6 cellular contexts compared by ENCODE assay signal in genomic region chr22:23367196-23367595, GRCh38.
DNase-seq lines count a peak whose midpoint lies in the region; FAIRE-seq and TF ChIP-seq lines count a peak whose summit lies in the region.
"Not testable (repeated sequence)": the region's sequence is repeated elsewhere in the genome, so short reads cannot be mapped to it uniquely, and the experiment has no call there.

No MANE protein-coding gene starts in this region.

- not testable (repeated sequence) for H3K9me3 Mint-ChIP-seq in mesothelial cell of epicardium

- not testable (repeated sequence) for H2AFZ ChIP-seq in H1 (ENCODE audit: low read length)

- DNase-seq in H7, result peak; percentile 51
- DNase-seq in SK-N-DZ (ENCODE audit: low spot score), result peak; percentile 72
- DNase-seq in H1 (ENCODE audit: low read depth in 1 of 2, low spot score in 2 of 2), result peak in 1 of 2 experiments; percentile 17
- peak; percentile 33 for DNase-seq in iPS DF 19.7 (ENCODE audit: low read depth, low spot score)
- not testable (repeated sequence) for DNase-seq in mesothelial cell of epicardium (ENCODE audit: low spot score in 2 of 2, unreplicated experiment in 2 of 2)

- H3K18ac ChIP-seq in H1 (ENCODE audit: extremely low read depth, low read length), result not testable (repeated sequence)

- H3K27me3 Mint-ChIP-seq in mesothelial cell of epicardium (ENCODE audit: low read depth), result peaks cover 29% of the 10 kb centered on the region

- not testable (repeated sequence) for H2BK120ac ChIP-seq in H1 (replicated peaks; ENCODE audit: low read depth, low read length)

- H3K79me1 ChIP-seq in H1 (ENCODE audit: low read depth, low read length), result not testable (repeated sequence)

- peak overlapping the region; percentile 54 for H3K27ac Mint-ChIP-seq in mesothelial cell of epicardium

- H3K36me3 Mint-ChIP-seq in mesothelial cell of epicardium, result peaks cover 27% of the 10 kb centered on the region

- not testable (repeated sequence) for H4K20me1 ChIP-seq in H1 (replicated peaks in 1 of 2; ENCODE audit: control insufficient read depth in 1 of 2, insufficient read depth in 2 of 2, low read length in 2 of 2)

- peak overlapping the region; percentile 68 for H3K27ac ChIP-seq in HUES48 (ENCODE audit: low read depth, low read length)
- not testable (repeated sequence) for H3K27ac ChIP-seq in H1 (ENCODE audit: low read depth, low read length)

- H3K4me1 Mint-ChIP-seq in mesothelial cell of epicardium, result not testable (repeated sequence)

- H3K36me3 ChIP-seq in H7 (replicated peaks; ENCODE audit: control insufficient read depth, insufficient read depth, low read length); HUES48 (ENCODE audit: control insufficient read depth, insufficient read depth, low read length); H1 (ENCODE audit: control insufficient read depth in 2 of 4, insufficient read depth in 4 of 4, low read length in 3 of 4): not testable (repeated sequence)

- peak overlapping the region; percentile 33 to 48; a peak in 3 of 4 replicates for H3K4me2 ChIP-seq in H1 (ENCODE audit: insufficient read depth in 1 of 2, low read depth in 2 of 2, low read length in 2 of 2)

- WGBS in H1 (ENCODE audit: extremely low coverage in 1 of 2, insufficient coverage in 1 of 2, insufficient read length in 1 of 2, insufficient replicate concordance in 2 of 2, low coverage in 1 of 2, low lambda C conversion rate in 2 of 2, missing lambda C conversion rate in 1 of 2), 2 experiments, result 15% methylated on average over 3 of the region's 3 CpGs; no CpG with 5 or more reads in 1 of the 2 experiments

- not testable (repeated sequence) for TF ChIP-seq RAD21 in H1 (IDR thresholded peaks at IDR 0.05 in 1 of 2, conservative IDR thresholded peaks at IDR 0.05 in 1 of 2; ENCODE audit: low read depth in 2 of 2, low read length in 2 of 2)

- not testable (repeated sequence) for TF ChIP-seq POLR2A in H1 (IDR thresholded peaks at IDR 0.05; ENCODE audit: control extremely low read depth in 1 of 2, low read depth in 2 of 2, low read length in 2 of 2)

- H3K4ac ChIP-seq in H1 (replicated peaks; ENCODE audit: insufficient read length, low read depth, low read length), result not testable (repeated sequence)

- FAIRE-seq in H1 (lab: Jason Lieb, UNC), result peak; percentile 81

- H2AK5ac ChIP-seq in H1 (ENCODE audit: low read depth, low read length), result not testable (repeated sequence)

- H3K56ac ChIP-seq in H1 (replicated peaks; ENCODE audit: insufficient read length, low read depth, low read length), result not testable (repeated sequence)

- not testable (repeated sequence) for H3K23me2 ChIP-seq in H1 (ENCODE audit: low read depth, low read length)

- peaks cover 16% of the 10 kb centered on the region for H3K4me1 ChIP-seq in HUES48 (ENCODE audit: control insufficient read depth, insufficient read depth, low read length)
- H3K4me1 ChIP-seq in H1 (replicated peaks in 1 of 4; ENCODE audit: control insufficient read depth in 3 of 4, insufficient read depth in 4 of 4, low read length in 3 of 4), result not testable (repeated sequence)

- H2BK15ac ChIP-seq in H1 (ENCODE audit: low read length), result not testable (repeated sequence)

- H3K23ac ChIP-seq in H1 (ENCODE audit: insufficient read length), result not testable (repeated sequence)

- not testable (repeated sequence) for H2BK12ac ChIP-seq in H1 (ENCODE audit: low read depth, low read length)

- CTCF ChIA-PET in H1 (lab: Charles Lee; ENCODE audit: partially characterized antibody), result interaction anchor here (0.6 to 2.5 kb wide), 6 partner anchors 10 to 1267 kb away, joined by 3 to 13 read pairs (median 8); no protein-coding TSS in a partner anchor

- H3K4me3 Mint-ChIP-seq in mesothelial cell of epicardium, result not testable (repeated sequence)

- not testable (repeated sequence) for H3K9me3 ChIP-seq in HUES48 (ENCODE audit: control insufficient read depth, insufficient read depth, low read length); H1 (ENCODE audit: insufficient read depth in 2 of 2, low read depth in 1 of 2, low read length in 1 of 2)

- H4K8ac ChIP-seq in H1 (ENCODE audit: extremely low read depth, insufficient read depth, low read length), result not testable (repeated sequence)

- H4K91ac ChIP-seq in H1 (replicated peaks; ENCODE audit: insufficient read length, low read length), result not testable (repeated sequence)

- H3K9ac ChIP-seq in HUES48 (ENCODE audit: low read depth, low read length); H1 (replicated peaks in 1 of 4; ENCODE audit: extremely low read depth in 1 of 4, low read depth in 3 of 4, low read length in 3 of 4): not testable (repeated sequence)

- peaks cover 88% of the 10 kb centered on the region for H3K27me3 ChIP-seq in H7 (ENCODE audit: control insufficient read depth, insufficient read depth, low read length)
- peaks cover 98% of the 10 kb centered on the region for H3K27me3 ChIP-seq in HUES48 (ENCODE audit: control insufficient read depth, insufficient read depth, low read length)
- peaks cover 65 to 95% (median 87%) of the 10 kb centered on the region in 4 experiments for H3K27me3 ChIP-seq in H1 (replicated peaks in 1 of 4; ENCODE audit: control insufficient read depth in 3 of 4, extremely low read depth in 1 of 4, insufficient read depth in 3 of 4, low read length in 3 of 4)

- POLR2A ChIA-PET in H1 (lab: Charles Lee; ENCODE audit: partially characterized antibody), result not testable (repeated sequence)

- H3K79me2 ChIP-seq in H1 (ENCODE audit: control insufficient read depth in 1 of 2, insufficient read depth in 2 of 2, low read length in 2 of 2), result not testable (repeated sequence)

- H2BK5ac ChIP-seq in H1 (ENCODE audit: low read depth, low read length), result not testable (repeated sequence)

- H3K4me3 ChIP-seq in H7 (ENCODE audit: insufficient read depth, low read depth, low read length); HUES48 (ENCODE audit: low read depth, low read length); H1 (ENCODE audit: extremely low read depth in 1 of 4, insufficient read depth in 2 of 4, low read depth in 3 of 4, low read length in 4 of 4): not testable (repeated sequence)

- H4K5ac ChIP-seq in H1 (ENCODE audit: insufficient read length, low read depth, low read length), result not testable (repeated sequence)

- not testable (repeated sequence) for TF ChIP-seq CTCF in H1 (IDR thresholded peaks at IDR 0.05; ENCODE audit: control extremely low read depth in 1 of 3, insufficient read depth in 1 of 3, low read depth in 1 of 3, low read length in 3 of 3); mesothelial cell of epicardium (IDR thresholded peaks at IDR 0.05; ENCODE audit: unreplicated experiment)

- H2BK20ac ChIP-seq in H1 (ENCODE audit: low read length), result not testable (repeated sequence)

- not testable (repeated sequence) for H3K14ac ChIP-seq in H1 (ENCODE audit: insufficient read length)

- not testable (repeated sequence) for TF ChIP-seq EP300 in H1 (IDR thresholded peaks at IDR 0.05; ENCODE audit: borderline replicate concordance in 1 of 2, low read depth in 2 of 2, low read length in 2 of 2)

TF ChIP-seq in H1, 55 proteins besides CTCF, POLR2A, EP300 and RAD21:
- TF ChIP-seq POU5F1 (IDR thresholded peaks at IDR 0.05; ENCODE audit: low read depth, low read length), result peak; percentile 13; the same call in 1 of the 2 replicates
- TF ChIP-seq NANOG (IDR thresholded peaks at IDR 0.05; ENCODE audit: insufficient read depth, low read depth, low read length, poor library complexity, severe bottlenecking), result peak; percentile 42
